ENCODE assay signal across 12 cellular contexts in genomic region chr16:81938331-81939163, GRCh38.
"Had no signal": no experiment of that assay in that cellular context is flagged by ENCODE, and none has a peak within 500 bp of the region (broad histone marks: within the 10 kb centered on the region; RNA-seq: fewer than 3 reads in every experiment).

No MANE protein-coding gene starts in this region.

- DNase-seq: activated CD4-positive, alpha-beta memory T cell treated with anti-CD3 and anti-CD28 coated beads, Interleukin-2, amount 10 ng/mL, durations not matched to agents 7 days and 5 days; activated naive CD4-positive, alpha-beta T cell treated with anti-CD3 and anti-CD28 coated beads, Interleukin-2, amount 10 ng/mL, durations not matched to agents 7 days and 5 days; colonic mucosa; effector memory CD4-positive, alpha-beta T cell; left lung; posterior cingulate gyrus; right cardiac atrium; small intestine had no signal

- H3K4me1 Mint-ChIP-seq: activated naive CD4-positive, alpha-beta T cell treated with anti-CD3 and anti-CD28 coated beads, Interleukin-2, amount 10 ng/mL, durations not matched to agents 7 days and 5 days had no signal

- H3K36me3 ChIP-seq: colonic mucosa, SJCRH30 had no signal

- H3K9me3 ChIP-seq: colonic mucosa, left lung, SJCRH30, tibial artery had no signal

- H3K27ac Mint-ChIP-seq: activated CD4-positive, alpha-beta memory T cell treated with anti-CD3 and anti-CD28 coated beads, Interleukin-2, amount 10 ng/mL, durations not matched to agents 7 days and 5 days; activated naive CD4-positive, alpha-beta T cell treated with anti-CD3 and anti-CD28 coated beads, Interleukin-2, amount 10 ng/mL, durations not matched to agents 7 days and 5 days; T-helper 2 cell treated with Interferon-gamma antibody and Interleukin-4, amounts not matched to agents 5 μg/mL and 100 μg/mL, for 36 hours had no signal

- H3K4me3 Mint-ChIP-seq: activated CD4-positive, alpha-beta memory T cell treated with anti-CD3 and anti-CD28 coated beads, Interleukin-2, amount 10 ng/mL, durations not matched to agents 7 days and 5 days; activated naive CD4-positive, alpha-beta T cell treated with anti-CD3 and anti-CD28 coated beads, Interleukin-2, amount 10 ng/mL, durations not matched to agents 7 days and 5 days; T-helper 2 cell treated with Interferon-gamma antibody and Interleukin-4, amounts not matched to agents 5 μg/mL and 100 μg/mL, for 36 hours had no signal

- H3K27me3 ChIP-seq: colonic mucosa, left lung, SJCRH30 had no signal

- H3K4me3 ChIP-seq: colonic mucosa, left lung, SJCRH30, tibial artery had no signal

- H3K4me1 ChIP-seq: colonic mucosa, SJCRH30, tibial artery had no signal

- H3K36me3 Mint-ChIP-seq: activated naive CD4-positive, alpha-beta T cell treated with anti-CD3 and anti-CD28 coated beads, Interleukin-2, amount 10 ng/mL, durations not matched to agents 7 days and 5 days had no signal

- ATAC-seq: activated CD4-positive, CD25-positive, alpha-beta regulatory T cell treated with anti-CD3 and anti-CD28 coated beads, Interleukin-2, amount 50 U/mL, for 24 hours; left lung had no signal

- H3K9me3 Mint-ChIP-seq: activated CD4-positive, alpha-beta memory T cell treated with anti-CD3 and anti-CD28 coated beads, Interleukin-2, amount 10 ng/mL, durations not matched to agents 7 days and 5 days; activated naive CD4-positive, alpha-beta T cell treated with anti-CD3 and anti-CD28 coated beads, Interleukin-2, amount 10 ng/mL, durations not matched to agents 7 days and 5 days; T-helper 2 cell treated with Interferon-gamma antibody and Interleukin-4, amounts not matched to agents 5 μg/mL and 100 μg/mL, for 36 hours had no signal

- H3K27me3 Mint-ChIP-seq: activated CD4-positive, alpha-beta memory T cell treated with anti-CD3 and anti-CD28 coated beads, Interleukin-2, amount 10 ng/mL, durations not matched to agents 7 days and 5 days; activated naive CD4-positive, alpha-beta T cell treated with anti-CD3 and anti-CD28 coated beads, Interleukin-2, amount 10 ng/mL, durations not matched to agents 7 days and 5 days had no signal

- H3K27ac ChIP-seq: colonic mucosa, SJCRH30, tibial artery had no signal
